Comparison of ENCODE assay signal across 35 cellular contexts in the genomic region with DNA sequence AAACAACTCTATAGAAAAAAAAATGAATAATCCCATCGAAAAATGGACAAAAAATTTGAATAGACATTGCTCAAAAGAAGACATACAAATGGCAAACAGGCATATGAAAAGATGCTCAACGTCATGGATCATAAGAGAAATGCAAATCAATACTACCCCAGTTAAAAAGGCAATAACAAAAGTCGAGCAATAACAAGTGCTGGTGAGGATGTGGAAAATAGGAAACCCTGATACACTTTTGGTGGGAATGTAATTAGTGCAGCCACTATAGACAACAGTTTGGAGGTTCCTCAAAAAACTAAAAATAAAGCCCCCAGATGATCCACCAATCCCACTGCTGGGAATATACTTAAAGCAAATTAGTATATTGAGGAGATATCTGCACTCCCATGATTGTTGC.
"Had no signal": no experiment of that assay in that cellular context is flagged by ENCODE, and none has a peak within 500 bp of the region (broad histone marks: within the 10 kb centered on the region; RNA-seq: fewer than 3 reads in every experiment).

No MANE protein-coding gene starts in this region.

- H3K27me3 ChIP-seq: MG63 had no signal

- H3K4me3 ChIP-seq: MG63 had no signal

- DNase-seq: Karpas-422, Kasumi-1, MG63, MM.1S, MV-4-11, NCI-H1048, NCI-H1092, NCI-H1092 treated with DMSO at 0.1 percent for 48 hours, NCI-H1105, NCI-H1105 treated with DMSO at 0.1 percent for 48 hours, NCI-H1417, NCI-H1417 treated with DMSO at 0.1 percent for 48 hours, NCI-H1436, NCI-H1436 treated with DMSO at 0.1 percent for 48 hours, NCI-H146, NCI-H1694, NCI-H1694 treated with DMSO at 0.1 percent for 48 hours, NCI-H187, NCI-H187 treated with DMSO at 0.1 percent for 48 hours, NCI-H1930, NCI-H2029, NCI-H2029 treated with DMSO at 0.1 percent for 48 hours, NCI-H2081, NCI-H2081 treated with DMSO at 0.1 percent for 48 hours, NCI-H2107, NCI-H2171, NCI-H2171 treated with DMSO at 0.1 percent for 48 hours, NCI-H2227 treated with DMSO at 0.1 percent for 48 hours, NCI-H226, NCI-H345, NCI-H446, NCI-H446 treated with DMSO at 0.1 percent for 48 hours, NCI-H510A, NCI-H510A treated with DMSO at 0.1 percent for 48 hours, NCI-H524 had no signal

- H3K36me3 ChIP-seq: MG63 had no signal
